In the genomic region with DNA sequence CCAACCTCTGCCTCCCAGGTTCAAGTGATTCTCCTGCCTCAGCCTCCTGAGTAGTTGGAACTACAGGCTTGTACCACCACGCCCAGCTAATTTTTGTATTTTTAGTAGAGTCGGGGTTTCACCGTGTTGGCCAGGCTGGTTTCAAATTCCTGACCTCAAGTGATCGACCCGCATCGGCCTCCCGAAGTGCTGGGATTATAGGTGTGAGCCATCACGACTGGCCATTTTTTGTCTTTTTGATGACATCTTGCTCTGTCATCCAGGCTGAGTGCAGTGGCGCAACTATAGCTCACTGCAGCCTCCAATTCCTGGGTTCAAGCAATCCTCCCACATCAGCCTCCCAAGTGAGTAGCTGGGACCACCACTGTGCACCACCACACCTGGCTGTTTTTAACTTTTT, we compare ENCODE assay signal across 4 cellular contexts. TPM values are rescaled to one million over a fixed set of nuclear protein-coding genes. Genes with fewer than 3 reads are reported as not detected.
"Had no signal": no experiment of that assay in that cellular context is flagged by ENCODE, and none has a peak within 500 bp of the region (broad histone marks: within the 10 kb centered on the region; RNA-seq: fewer than 3 reads in every experiment).

No MANE protein-coding gene starts in this region.

RNA-seq across cellular contexts. Expression of gene CEACAM16, which starts 21.4 kb away (rescaled TPM):
- total RNA-seq: HT1080, PC-9, Right ventricle myocardium superior, SJSA1 had no signal

RNA-seq across cellular contexts. Expression of gene CBLC, which starts 57.3 kb away (rescaled TPM):
- total RNA-seq: HT1080, Right ventricle myocardium superior, SJSA1 had no signal
